8 cellular contexts compared by ENCODE assay signal in the genomic region with DNA sequence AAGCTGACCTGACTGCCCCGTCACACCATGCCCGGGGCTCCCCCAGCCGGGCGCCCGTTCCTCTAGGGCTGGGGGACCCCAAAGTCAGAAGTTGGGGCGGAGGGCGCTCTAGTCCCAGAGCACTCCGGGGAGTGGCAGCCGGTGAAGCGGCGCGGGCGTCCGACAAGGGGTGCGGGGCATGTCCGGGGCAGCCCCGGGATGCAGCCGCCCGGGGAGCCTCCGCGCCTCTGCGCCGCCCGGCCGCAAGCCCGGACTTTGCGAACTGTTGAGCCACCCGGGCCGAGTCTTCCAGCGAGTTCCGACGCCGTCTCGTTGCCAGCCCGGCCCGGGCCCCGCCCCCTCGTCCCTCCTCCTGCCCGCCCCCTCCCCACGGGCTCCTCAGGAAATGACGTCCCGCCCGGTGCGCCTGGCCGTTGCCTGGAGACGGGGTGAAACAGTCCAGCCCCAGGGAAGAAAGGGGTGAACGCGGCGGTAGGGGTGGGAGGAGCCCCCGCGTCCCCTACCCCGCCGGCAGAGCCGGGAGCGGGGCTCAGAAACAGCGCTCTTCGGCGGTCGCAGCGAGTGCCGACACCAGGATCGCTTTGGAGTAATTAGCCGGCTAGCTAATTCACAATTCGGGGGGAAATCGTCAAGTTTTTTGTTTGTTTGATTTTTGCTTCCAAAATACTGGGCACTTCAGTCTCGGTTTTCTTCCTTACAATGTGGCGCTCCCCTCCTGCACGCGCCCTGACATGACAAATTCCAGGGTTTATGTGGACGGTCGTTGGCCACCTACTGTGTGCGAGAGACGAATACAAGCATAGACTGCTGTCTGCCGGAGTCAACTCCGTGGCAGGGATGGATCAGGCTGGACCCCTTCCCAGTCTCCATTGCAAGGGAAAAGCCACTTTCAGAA. TPM values are rescaled to one million over a fixed set of nuclear protein-coding genes. Genes with fewer than 3 reads are reported as not detected.
DNase-seq lines count a peak whose midpoint lies in the region; ATAC-seq, FAIRE-seq and TF ChIP-seq lines count a peak whose summit lies in the region.

A gene (minus strand): TSS at position 287 of the 895 bp plus-strand sequence. CDS start 672 bp downstream, outside the sequence.

- H3K36me3 ChIP-seq in iPS-18a (ENCODE audit: control insufficient read depth, low read depth, low read length) (no peaks in the 10 kb centered on the region), gastrocnemius medialis (no peaks in the 10 kb centered on the region)

- H3K4me1 ChIP-seq in iPS-18a (ENCODE audit: control insufficient read depth, low read depth, low read length) (peaks cover 40% of the 10 kb centered on the region), gastrocnemius medialis (peaks cover 0 to 6% of the 10 kb centered on the region in 2 donors)

- CTCF ChIA-PET in MCF 10A (lab: Yijun Ruan, JAX) = interaction anchor here (0.5 to 7.1 kb wide), 8 partner anchors 18 to 129 kb away, joined by 3 to 54 read pairs (median 8); no protein-coding TSS in a partner anchor

- H3K36me3 Mint-ChIP-seq in MCF 10A (ENCODE audit: insufficient read depth, unreplicated experiment) = no peaks in the 10 kb centered on the region

- peak; percentile 87 for DNase-seq in GM12891 (ENCODE audit: insufficient read length, low spot score)
- DNase-seq in NCI-H2107 (lab: John Stamatoyannopoulos, UW) = peak; percentile 74
- peak; percentile 86 for DNase-seq in MCF 10A (ENCODE audit: unreplicated experiment)
- peak; percentile 62 to 68 for DNase-seq in gastrocnemius medialis

- peak; percentile 76 for FAIRE-seq in GM12891 (lab: Jason Lieb, UNC)

- peak within 1 kb of the TSS; percentile 77 for H3K9ac ChIP-seq in iPS-18a (ENCODE audit: low read length)

- H3K27me3 ChIP-seq in iPS-18a (ENCODE audit: control insufficient read depth, insufficient read depth, low read length) (peaks cover 27% of the 10 kb centered on the region), gastrocnemius medialis (peaks cover 48 to 58% (median 53%) of the 10 kb centered on the region in 3 donors)

- ATAC-seq in HG02943 (IDR thresholded peaks at IDR 0.05; ENCODE audit: low read depth, unreplicated experiment) (peak; percentile 67), gastrocnemius medialis (peak; percentile 65 to 76), GM18520 (IDR thresholded peaks at IDR 0.05; ENCODE audit: unreplicated experiment) (no peak)

- H3K4me3 Mint-ChIP-seq in MCF 10A (ENCODE audit: unreplicated experiment) = peak within 1 kb of the TSS; percentile 85

- TF ChIP-seq CTCF in VCaP (conservative IDR thresholded peaks at IDR 0.05) (no peak), MCF 10A (IDR thresholded peaks at IDR 0.05; ENCODE audit: unreplicated experiment) (no peak), gastrocnemius medialis (IDR thresholded peaks at IDR 0.05 in 4 of 5, conservative IDR thresholded peaks at IDR 0.05 in 1 of 5) (no peak)

- H3K27ac Mint-ChIP-seq in MCF 10A (ENCODE audit: low read depth, unreplicated experiment) = peak within 1 kb of the TSS; percentile 94

- TSS peak; percentile 97 for BruUV-seq in MCF 10A (replicated peaks; lab: Mats Ljungman, UMichigan)

- H3K27me3 Mint-ChIP-seq in MCF 10A (ENCODE audit: insufficient read depth, unreplicated experiment) = peaks cover 29% of the 10 kb centered on the region

- TF ChIP-seq POLR2A in GM12891 (IDR thresholded peaks at IDR 0.05; ENCODE audit: low read depth, low read length) (no peak), gastrocnemius medialis (IDR thresholded peaks at IDR 0.05) (no peak)

- POLR2A ChIA-PET in MCF 10A (lab: Yijun Ruan, JAX) = interaction anchor here (0.6 to 9.8 kb wide), 7 partner anchors 19 to 1753 kb away, joined by 3 to 110 read pairs (median 5); a partner anchor contains a TSS

- no peaks in the 10 kb centered on the region for H3K9me3 Mint-ChIP-seq in MCF 10A (ENCODE audit: unreplicated experiment)

- H3K27ac ChIP-seq in VCaP (peak within 1 kb of the TSS; percentile 38; the same call in 1 of the 2 replicates), iPS-18a (ENCODE audit: low read length) (peak within 1 kb of the TSS; percentile 48), gastrocnemius medialis (no peak within 1 kb of the TSS)

- H3K4me1 Mint-ChIP-seq in MCF 10A (ENCODE audit: insufficient read depth, unreplicated experiment) = peaks cover 27% of the 10 kb centered on the region

- H3K4me3 ChIP-seq in iPS-18a (ENCODE audit: low read length) (peak within 1 kb of the TSS; percentile 75), gastrocnemius medialis (peak within 1 kb of the TSS; percentile 54 to 69 (median 62))

- in situ Hi-C loops in gastrocnemius medialis (cut with MboI; ENCODE audit: low sequenced_read_pairs in 4 of 4) = no loop called here

- H3K9me3 ChIP-seq in iPS-18a (ENCODE audit: control insufficient read depth, low read depth, low read length) = no peaks in the 10 kb centered on the region
- H3K9me3 ChIP-seq in gastrocnemius medialis = no peaks in the 10 kb centered on the region

- intact Hi-C loops in MCF 10A (cut with micrococcal nuclease) (loop anchor here (5.0 kb wide), 1 partner anchor 82 kb away; a partner anchor contains a TSS), gastrocnemius medialis (cut with DNase I; ENCODE audit: low total_unique reads) (no loop called here)

TF ChIP-seq in GM12891, 5 proteins besides CTCF, POLR2A, EP300 and RAD21:
- TF ChIP-seq POLR2AphosphoS5 (IDR thresholded peaks at IDR 0.05; ENCODE audit: low read depth, low read length) (no peak), PAX5 (IDR thresholded peaks at IDR 0.05; ENCODE audit: insufficient read depth, low read length, severe bottlenecking) (no peak), TAF1 (IDR thresholded peaks at IDR 0.05; ENCODE audit: low read depth, low read length) (no peak), POU2F2 (IDR thresholded peaks at IDR 0.05; ENCODE audit: low read depth, low read length) (no peak), SPI1 (IDR thresholded peaks at IDR 0.05; ENCODE audit: low read depth, low read length) (no peak)

RNA-seq across cellular contexts. Expression of the gene that starts here (rescaled TPM):
- 1.9 TPM for polyA plus RNA-seq in GM12891 (2012; ENCODE audit: low read depth, missing spikeins)
- 9.4 and 12.8 TPM in 2 replicates for total RNA-seq in MCF 10A (2022)
- under 1 TPM in 2 of 4 donors, not detected in 2; 0.16 to 0.18 TPM for total RNA-seq in gastrocnemius medialis

Comparison
In these comparisons a context has a peak if more than half of its experiments do, and no peak if none do; other contexts are left out.
1. Peak in DNase-seq, ATAC-seq and H3K4me3 ChIP-seq in gastrocnemius medialis; RNA of the gene not detected or under 1 TPM.
2. H3K27ac ChIP-seq: peak in VCaP (single experiment) and iPS-18a (single experiment); none in gastrocnemius medialis (0 of 4).
3. Peak in every context shown above with its lines, with median percentiles within 50 percentile points of each other: DNase-seq.